Comparison of ENCODE assay signal across 11 cellular contexts in genomic region chr10:102675151-102675886, GRCh38.
DNase-seq lines count a peak whose midpoint lies in the region; ATAC-seq and TF ChIP-seq lines count a peak whose summit lies in the region.
"Had no signal": no experiment of that assay in that cellular context is flagged by ENCODE, and none has a peak within 500 bp of the region (broad histone marks: within the 10 kb centered on the region; RNA-seq: fewer than 3 reads in every experiment).

No MANE protein-coding gene starts in this region.

- H3K4me3 ChIP-seq in WERI-Rb-1 (ENCODE audit: low read depth, low read length), result peak overlapping the region; percentile 4
- peak overlapping the region in 1 of 2 donors; percentile 22 for H3K4me3 ChIP-seq in stomach smooth muscle (ENCODE audit: low read length in 2 of 2)
- H3K4me3 ChIP-seq: A549, MG63 had no signal

- H3K9ac ChIP-seq in stomach smooth muscle (ENCODE audit: low read length in 2 of 2), result peak overlapping the region in 1 of 2 donors; percentile 47

- DNase-seq in SHP77 treated with DMSO at 0.1 percent for 48 hours (lab: John Stamatoyannopoulos, UW), result peak; percentile 3
- DNase-seq in SHP77 (lab: John Stamatoyannopoulos, UW), result no peak
- DNase-seq in WERI-Rb-1, result no peak
- peak; percentile 62 for DNase-seq in left kidney (ENCODE audit: low read depth, low spot score)
- DNase-seq in DMS153 (lab: John Stamatoyannopoulos, UW), result no peak
- DNase-seq: activated CD4-positive, alpha-beta T cell treated with anti-CD3 and anti-CD28 coated beads for 36 hours; MG63 had no signal

- no peak for ATAC-seq in HG02798 (IDR thresholded peaks at IDR 0.05; ENCODE audit: poor library complexity, unreplicated experiment)
- no peak for ATAC-seq in HG03571 (IDR thresholded peaks at IDR 0.05; ENCODE audit: unreplicated experiment)
- ATAC-seq: A549 had no signal

- H3K9me3 ChIP-seq in WERI-Rb-1 (ENCODE audit: severe bottlenecking) (no peaks in the 10 kb centered on the region), stomach smooth muscle (ENCODE audit: control insufficient read depth in 2 of 2, low read length in 2 of 2) (no peaks in the 10 kb centered on the region)
- H3K9me3 ChIP-seq: A549, MG63 had no signal

- H3K36me3 ChIP-seq in WERI-Rb-1 (peaks cover 6% of the 10 kb centered on the region), stomach smooth muscle (ENCODE audit: control insufficient read depth in 2 of 2, insufficient read depth in 2 of 2, low read length in 2 of 2) (no peaks in the 10 kb centered on the region)
- H3K36me3 ChIP-seq: MG63 had no signal

- no peak for TF ChIP-seq CTCF in WERI-Rb-1 (IDR thresholded peaks at IDR 0.05; ENCODE audit: low read depth, low read length)

- H3K27ac ChIP-seq in WERI-Rb-1 (peak overlapping the region; percentile 80), stomach smooth muscle (ENCODE audit: low read length) (peak overlapping the region; percentile 41)
- H3K27ac ChIP-seq: A549 had no signal

- no peaks in the 10 kb centered on the region for H3K27me3 ChIP-seq in WERI-Rb-1 (ENCODE audit: insufficient read depth, low read depth, severe bottlenecking)
- H3K27me3 ChIP-seq in stomach smooth muscle (ENCODE audit: control insufficient read depth in 1 of 2, insufficient read depth in 2 of 2, low read length in 2 of 2), result no peaks in the 10 kb centered on the region
- H3K27me3 ChIP-seq: MG63 had no signal

- H3K4me1 ChIP-seq in stomach smooth muscle (ENCODE audit: control insufficient read depth, insufficient read depth, low read length), result peaks cover 31% of the 10 kb centered on the region

Comparison
In these comparisons a context has a peak if more than half of its experiments do, and no peak if none do; other contexts are left out.
1. DNase-seq: peak in SHP77 treated with DMSO at 0.1 percent for 48 hours (single experiment) and left kidney (single experiment); none in SHP77 (0 of 2), WERI-Rb-1 (single experiment) and DMS153 (single experiment).